Comparison of ENCODE assay signal across 1 cellular context in the genomic region with DNA sequence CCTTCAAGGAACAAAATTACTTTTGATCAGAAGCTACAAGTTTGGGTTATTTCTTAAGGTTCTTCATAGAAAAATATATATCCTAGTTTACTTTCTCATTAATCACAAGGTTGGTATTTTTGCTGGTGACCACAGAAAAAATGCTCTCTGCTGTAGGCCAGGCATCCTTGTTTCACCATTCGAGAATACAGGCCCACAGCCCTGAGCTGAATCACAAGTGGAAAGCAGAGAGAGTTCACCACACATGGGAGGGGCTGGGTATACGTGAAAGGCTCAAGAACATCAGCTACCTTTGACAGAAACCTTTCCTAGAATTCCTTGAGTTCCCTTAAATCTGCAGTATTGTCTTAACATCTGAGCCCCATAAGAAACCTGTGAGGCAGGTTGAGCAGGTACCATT.
TF ChIP-seq lines count a peak whose summit lies in the region.

No MANE protein-coding gene starts in this region.

TF ChIP-seq in IMR-90, 13 proteins besides CTCF, POLR2A, EP300 and RAD21 (continued from another document):
- TF ChIP-seq, protein P1, sequence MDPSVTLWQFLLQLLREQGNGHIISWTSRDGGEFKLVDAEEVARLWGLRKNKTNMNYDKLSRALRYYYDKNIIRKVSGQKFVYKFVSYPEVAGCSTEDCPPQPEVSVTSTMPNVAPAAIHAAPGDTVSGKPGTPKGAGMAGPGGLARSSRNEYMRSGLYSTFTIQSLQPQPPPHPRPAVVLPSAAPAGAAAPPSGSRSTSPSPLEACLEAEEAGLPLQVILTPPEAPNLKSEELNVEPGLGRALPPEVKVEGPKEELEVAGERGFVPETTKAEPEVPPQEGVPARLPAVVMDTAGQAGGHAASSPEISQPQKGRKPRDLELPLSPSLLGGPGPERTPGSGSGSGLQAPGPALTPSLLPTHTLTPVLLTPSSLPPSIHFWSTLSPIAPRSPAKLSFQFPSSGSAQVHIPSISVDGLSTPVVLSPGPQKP (IDR thresholded peaks at IDR 0.05; ENCODE audit: borderline replicate concordance, low read depth, low read length): no peak
- TF ChIP-seq RFX5 (IDR thresholded peaks at IDR 0.05; ENCODE audit: low read depth, low read length) (no peak), SMC3 (IDR thresholded peaks at IDR 0.05; ENCODE audit: low read depth, low read length) (no peak)
